In genomic region chr11:134125507-134125906, GRCh38 we compare ENCODE assay signal across 1 cellular context.
TF ChIP-seq lines count a peak whose summit lies in the region.

No MANE protein-coding gene starts in this region.

TF ChIP-seq in HepG2, 621 proteins besides CTCF, POLR2A, EP300 and RAD21 (continued from another document):
- no peak for TF ChIP-seq USF2 (IDR thresholded peaks at IDR 0.05; ENCODE audit: low read depth, low read length)
- TF ChIP-seq USF2 (CRISPR knock-in tag; IDR thresholded peaks at IDR 0.05; ENCODE audit: borderline replicate concordance) = no peak
- TF ChIP-seq TFDP2 (CRISPR knock-in tag; IDR thresholded peaks at IDR 0.05) = no peak
- no peak for TF ChIP-seq XBP1 (CRISPR knock-in tag; IDR thresholded peaks at IDR 0.05)
- no peak for TF ChIP-seq ZMAT5 (CRISPR knock-in tag; IDR thresholded peaks at IDR 0.05; ENCODE audit: borderline replicate concordance, low read depth)
- TF ChIP-seq ZNF549 (CRISPR knock-in tag; IDR thresholded peaks at IDR 0.05) = no peak
- TF ChIP-seq TCF7L2 (IDR thresholded peaks at IDR 0.05; ENCODE audit: low read depth, low read length) = no peak
- TF ChIP-seq ZNF546 (CRISPR knock-in tag; conservative IDR thresholded peaks at IDR 0.05) = no peak
- no peak for TF ChIP-seq ZNF660 (CRISPR knock-in tag; IDR thresholded peaks at IDR 0.05; ENCODE audit: borderline replicate concordance, low read depth)
- no peak for TF ChIP-seq PPARG (CRISPR knock-in tag; conservative IDR thresholded peaks at IDR 0.05)
- TF ChIP-seq AHR (CRISPR knock-in tag; IDR thresholded peaks at IDR 0.05) = no peak
- TF ChIP-seq MLX (CRISPR knock-in tag; IDR thresholded peaks at IDR 0.05) = no peak
